Comparison of ENCODE assay signal across 10 cellular contexts in the genomic region with DNA sequence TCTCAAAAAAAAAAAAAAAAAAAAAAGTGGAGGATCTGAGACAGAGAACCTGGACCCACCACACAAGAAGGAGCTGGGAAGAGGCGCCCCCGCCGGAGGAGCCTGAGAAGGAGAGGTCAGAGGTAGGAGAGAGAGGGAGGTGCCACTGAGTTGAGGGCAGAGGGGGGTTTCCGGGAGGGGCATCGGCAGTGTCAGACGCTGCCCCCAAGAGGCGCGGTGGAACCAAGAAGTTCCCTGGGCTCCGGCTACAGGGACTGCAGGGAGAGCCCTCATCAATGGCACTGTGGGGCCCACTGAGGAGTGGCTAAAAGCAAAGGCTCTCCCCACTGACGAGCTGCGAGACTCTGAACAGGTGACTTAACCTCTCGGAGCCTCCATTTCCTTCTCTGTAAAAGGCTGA. TPM values are rescaled to one million over a fixed set of nuclear protein-coding genes. Genes with fewer than 3 reads are reported as not detected.
DNase-seq lines count a peak whose midpoint lies in the region; ATAC-seq and TF ChIP-seq lines count a peak whose summit lies in the region.
"Had no signal": no experiment of that assay in that cellular context is flagged by ENCODE, and none has a peak within 500 bp of the region (broad histone marks: within the 10 kb centered on the region; RNA-seq: fewer than 3 reads in every experiment).

No MANE protein-coding gene starts in this region.

- peak overlapping the region; percentile 80 to 90 (median 85) for H3K4me3 Mint-ChIP-seq in naive thymus-derived CD4-positive, alpha-beta T cell
- H3K4me3 Mint-ChIP-seq: mesothelial cell of epicardium had no signal

- POLR2A ChIA-PET in naive thymus-derived CD4-positive, alpha-beta T cell (lab: Charles Lee), result no interaction called here

- peaks cover 13 to 21% (median 15%) of the 10 kb centered on the region in 7 donors for H3K4me1 Mint-ChIP-seq in naive thymus-derived CD4-positive, alpha-beta T cell

- H3K9me3 Mint-ChIP-seq in naive thymus-derived CD4-positive, alpha-beta T cell, result peaks cover 0 to 2% (median 0%) of the 10 kb centered on the region in 11 donors
- H3K9me3 Mint-ChIP-seq: mesothelial cell of epicardium had no signal

- peak overlapping the region; percentile 44; the same call in 1 of the 2 replicates for H3K27ac ChIP-seq in BLaER1
- no peak overlapping the region for H3K27ac ChIP-seq in OCI-LY1 (ENCODE audit: low read depth, low read length, poor library complexity, severe bottlenecking)
- peak overlapping the region; percentile 62 for H3K27ac ChIP-seq in naive thymus-derived CD4-positive, alpha-beta T cell (ENCODE audit: low read depth, low read length)
- H3K27ac ChIP-seq in foreskin keratinocyte, result no peak overlapping the region
- no peak overlapping the region for H3K27ac ChIP-seq in coronary artery
- H3K27ac ChIP-seq: SK-N-MC had no signal

- H3K36me3 ChIP-seq in BLaER1 (no peaks in the 10 kb centered on the region), OCI-LY1 (ENCODE audit: insufficient read depth, low read length) (no peaks in the 10 kb centered on the region)
- H3K36me3 ChIP-seq in naive thymus-derived CD4-positive, alpha-beta T cell (ENCODE audit: control insufficient read depth in 2 of 3, insufficient read depth in 3 of 3, low read length in 3 of 3), result no peaks in the 10 kb centered on the region

- H3K4me2 ChIP-seq in BLaER1 (peak overlapping the region; percentile 80), OCI-LY1 (ENCODE audit: low read length) (peak overlapping the region; percentile 49)

- H3K27me3 Mint-ChIP-seq in naive thymus-derived CD4-positive, alpha-beta T cell, result peaks cover 0 to 19% (median 0%) of the 10 kb centered on the region in 5 donors

- peak; percentile 35 for DNase-seq in activated T-helper 1 cell treated with Interleukin-2 at 50 U/mL for 16 hours (ENCODE audit: low read depth)
- peak; percentile 30 to 69 (median 45) for DNase-seq in naive thymus-derived CD4-positive, alpha-beta T cell
- DNase-seq in foreskin keratinocyte, result no peak
- DNase-seq in coronary artery (ENCODE audit: low spot score), result no peak
- DNase-seq in omental fat pad (ENCODE audit: low spot score), result no peak

- TF ChIP-seq CTCF in OCI-LY1 (IDR thresholded peaks at IDR 0.05; ENCODE audit: low read length), result peak; percentile 42; the same call in 1 of the 2 replicates
- no peak for TF ChIP-seq CTCF in foreskin keratinocyte (conservative IDR thresholded peaks at IDR 0.05)
- no peak for TF ChIP-seq CTCF in coronary artery (IDR thresholded peaks at IDR 0.05)
- TF ChIP-seq CTCF in omental fat pad (IDR thresholded peaks at IDR 0.05), result no peak

- CTCF ChIA-PET in naive thymus-derived CD4-positive, alpha-beta T cell (lab: Charles Lee), result interaction anchor here (0.6 to 0.7 kb wide), 2 partner anchors 101 to 257 kb away, joined by 3 read pairs; no protein-coding TSS in a partner anchor

- H3K27ac Mint-ChIP-seq in naive thymus-derived CD4-positive, alpha-beta T cell, result peak overlapping the region; percentile 48 to 89 (median 80)

- peak overlapping the region; percentile 57 for H3K4me3 ChIP-seq in BLaER1
- H3K4me3 ChIP-seq in OCI-LY1 (ENCODE audit: low read depth, low read length, poor library complexity, severe bottlenecking), result peak overlapping the region; percentile 42
- peak overlapping the region; percentile 61 for H3K4me3 ChIP-seq in naive thymus-derived CD4-positive, alpha-beta T cell (ENCODE audit: low read length)
- no peak overlapping the region for H3K4me3 ChIP-seq in coronary artery
- H3K4me3 ChIP-seq: SK-N-MC had no signal

- no peaks in the 10 kb centered on the region for H3K27me3 ChIP-seq in BLaER1
- H3K27me3 ChIP-seq in OCI-LY1 (ENCODE audit: insufficient read depth, low read length), result no peaks in the 10 kb centered on the region
- no peaks in the 10 kb centered on the region for H3K27me3 ChIP-seq in naive thymus-derived CD4-positive, alpha-beta T cell (ENCODE audit: control insufficient read depth in 2 of 2, insufficient read depth in 2 of 2, low read length in 2 of 2)
- H3K27me3 ChIP-seq in foreskin keratinocyte, result peaks cover 2% of the 10 kb centered on the region

- H3K4me1 ChIP-seq in BLaER1 (peaks cover 32% of the 10 kb centered on the region), OCI-LY1 (ENCODE audit: insufficient read depth, low read length, severe bottlenecking) (peaks cover 11% of the 10 kb centered on the region), foreskin keratinocyte (no peaks in the 10 kb centered on the region)
- H3K4me1 ChIP-seq in naive thymus-derived CD4-positive, alpha-beta T cell (ENCODE audit: control insufficient read depth in 2 of 2, insufficient read depth in 2 of 2, low read length in 2 of 2), result peaks cover 8 to 9% of the 10 kb centered on the region in 2 donors

- H3K36me3 Mint-ChIP-seq in naive thymus-derived CD4-positive, alpha-beta T cell, result no peaks in the 10 kb centered on the region
- H3K36me3 Mint-ChIP-seq: mesothelial cell of epicardium had no signal

- intact Hi-C loops in naive thymus-derived CD4-positive, alpha-beta T cell (cut with micrococcal nuclease), result loop anchor here in 1 of 2 donors (1.0 to 10.0 kb wide), 3 partner anchors 110 to 516 kb away; a partner anchor contains a TSS

- no peak overlapping the region for H2AFZ ChIP-seq in OCI-LY1 (ENCODE audit: low read length)

- ATAC-seq in naive thymus-derived CD4-positive, alpha-beta T cell, result peak; percentile 83
- ATAC-seq in foreskin keratinocyte (no peak), HG02642 (IDR thresholded peaks at IDR 0.05; ENCODE audit: poor library complexity, unreplicated experiment) (no peak), omental fat pad (ENCODE audit: low FRiP score) (no peak)

- H3K9me3 ChIP-seq in BLaER1 (no peaks in the 10 kb centered on the region), OCI-LY1 (ENCODE audit: low read length) (no peaks in the 10 kb centered on the region)
- H3K9me3 ChIP-seq in naive thymus-derived CD4-positive, alpha-beta T cell (ENCODE audit: control insufficient read depth in 2 of 3, low read length in 3 of 3), result no peaks in the 10 kb centered on the region

- 0 out of 2 replicates have a peak overlapping the region, but pooled peaks have one; percentile 46 for H3K9ac ChIP-seq in BLaER1
- no peak overlapping the region; the same call in 1 of the 2 replicates for H3K9ac ChIP-seq in OCI-LY1 (ENCODE audit: low read length)

- no peaks in the 10 kb centered on the region for H4K20me1 ChIP-seq in BLaER1
- H4K20me1 ChIP-seq in OCI-LY1 (ENCODE audit: insufficient read depth, low read length), result no peaks in the 10 kb centered on the region

- no peaks in the 10 kb centered on the region for H3K79me2 ChIP-seq in OCI-LY1 (ENCODE audit: insufficient read depth, low read length)

- H3K9me2 ChIP-seq in OCI-LY1 (ENCODE audit: low read depth, low read length), result no peaks in the 10 kb centered on the region

- H3F3A ChIP-seq in OCI-LY1 (ENCODE audit: insufficient read depth, low read length), result no peaks in the 10 kb centered on the region

RNA-seq across cellular contexts. Expression of a gene that starts 4.2 kb away (rescaled TPM):
- 1 to 10 TPM in 1 of 5 experiments, not detected in 4; 1.6 TPM for total RNA-seq in naive thymus-derived CD4-positive, alpha-beta T cell
- not detected for polyA plus RNA-seq in naive thymus-derived CD4-positive, alpha-beta T cell
- total RNA-seq in foreskin keratinocyte, result not detected in 2 replicates
- not detected in 2 replicates for polyA plus RNA-seq in foreskin keratinocyte
- not detected for total RNA-seq in omental fat pad

RNA-seq across cellular contexts. Expression of a gene that starts 17.9 kb away (rescaled TPM):
- under 1 TPM in 1 of 5 experiments, not detected in 4; 0.34 TPM for total RNA-seq in naive thymus-derived CD4-positive, alpha-beta T cell
- polyA plus RNA-seq in naive thymus-derived CD4-positive, alpha-beta T cell, result not detected
- total RNA-seq in foreskin keratinocyte (not detected in 2 replicates), omental fat pad (not detected)
- polyA plus RNA-seq in foreskin keratinocyte, result not detected in 2 replicates
- total RNA-seq: mesothelial cell of epicardium had no signal

RNA-seq across cellular contexts. Expression of a gene that starts 58.7 kb away (rescaled TPM):
- total RNA-seq in naive thymus-derived CD4-positive, alpha-beta T cell, result 1 to 10 TPM in 1 of 5 experiments, under 1 TPM in 1, not detected in 3; 0.96 to 1.8 TPM
- polyA plus RNA-seq in naive thymus-derived CD4-positive, alpha-beta T cell, result not detected
- total RNA-seq in foreskin keratinocyte (not detected in 2 replicates), omental fat pad (under 1 TPM in 2 of 4 donors, not detected in 2; 0.24 to 0.25 TPM)
- polyA plus RNA-seq in foreskin keratinocyte, result not detected in 2 replicates

Comparison
In these comparisons a context has a peak if more than half of its experiments do, and no peak if none do; other contexts are left out.
1. H3K27ac ChIP-seq: peak in BLaER1 (single experiment) and naive thymus-derived CD4-positive, alpha-beta T cell (single experiment); none in OCI-LY1 (single experiment), foreskin keratinocyte (single experiment) and coronary artery (0 of 2).
2. DNase-seq: peak in activated T-helper 1 cell treated with Interleukin-2 at 50 U/mL for 16 hours (single experiment) and naive thymus-derived CD4-positive, alpha-beta T cell (9 of 9); none in foreskin keratinocyte (0 of 2), coronary artery (single experiment) and omental fat pad (single experiment).